ENCODE assay signal across 26 cellular contexts in the genomic region with DNA sequence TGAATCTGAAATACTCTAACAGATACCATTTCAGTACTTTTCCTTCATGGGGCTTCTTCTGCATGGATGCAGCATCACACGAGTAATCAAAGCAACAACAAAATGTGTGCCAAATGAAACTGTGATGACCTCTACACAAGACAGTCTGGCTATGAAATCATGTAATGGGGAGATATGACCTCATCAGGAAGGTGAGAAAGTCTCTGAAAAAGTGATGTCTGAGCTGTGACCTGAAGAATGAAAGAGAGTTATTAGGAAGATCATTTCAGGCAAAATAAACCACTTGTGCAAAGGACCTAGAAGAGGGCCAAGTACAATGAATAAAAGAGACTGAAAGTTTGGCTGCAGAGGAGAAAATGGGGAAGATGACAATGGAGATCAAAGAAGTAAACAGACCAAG.
"Had no signal": no experiment of that assay in that cellular context is flagged by ENCODE, and none has a peak within 500 bp of the region (broad histone marks: within the 10 kb centered on the region; RNA-seq: fewer than 3 reads in every experiment).

No MANE protein-coding gene starts in this region.

- DNase-seq: activated CD4-positive, alpha-beta memory T cell treated with anti-CD3 and anti-CD28 coated beads for 36 hours; activated CD4-positive, alpha-beta T cell treated with anti-CD3 and anti-CD28 coated beads, Interleukin-2, amount 10 ng/mL, durations not matched to agents 7 days and 5 days; activated CD4-positive, CD25-positive, alpha-beta regulatory T cell; activated gamma-delta T cell; activated naive CD4-positive, alpha-beta T cell treated with anti-CD3 and anti-CD28 coated beads for 36 hours; activated naive CD8-positive, alpha-beta T cell treated with anti-CD3 and anti-CD28 coated beads for 36 hours; activated T-cell treated with anti-CD3 and anti-CD28 coated beads for 4 hours; activated T-cell treated with anti-CD3 and anti-CD28 coated beads, Interleukin-2, amount 50 U/mL, for 48 hours; caudate nucleus; NCI-H1048; NCI-H146; NCI-H187 treated with DMSO at 0.1 percent for 48 hours; NCI-H2081 treated with DMSO at 0.1 percent for 48 hours; NCI-H345; NCI-H510A; NCI-H526 treated with DMSO at 0.1 percent for 48 hours; NK-92 treated with Interleukin-12 subunit alpha and Interleukin-12 subunit beta, amount 100 ng/mL, for 24 hours; OCI-M1; RPMI8226; T-cell; T-helper 2 cell had no signal

- H3K4me3 ChIP-seq: SK-N-MC had no signal

- H3K27ac ChIP-seq: SK-N-MC, VCaP had no signal

- ATAC-seq: activated T-helper 17 cell treated with anti-CD3 and anti-CD28 coated beads, Interleukin-2, amount 50 U/mL, for 72 hours; Panc1; Right ventricle myocardium inferior; T-cell had no signal
